Comparison of ENCODE assay signal across 8 cellular contexts in genomic region chr18:50281972-50282520, GRCh38. TPM values are rescaled to one million over a fixed set of nuclear protein-coding genes. Genes with fewer than 3 reads are reported as not detected.
A peak's percentile ranks its signal among the peaks of the same experiment; 100 is the strongest.
DNase-seq lines count a peak whose midpoint lies in the region; ATAC-seq and TF ChIP-seq lines count a peak whose summit lies in the region.

No MANE protein-coding gene starts in this region.

- peak overlapping the region; percentile 76 to 89 for H3K27ac ChIP-seq in lung (ENCODE audit: low read depth in 1 of 2, low read length in 1 of 2)
- peak overlapping the region; percentile 94 for H3K27ac ChIP-seq in upper lobe of right lung

- H3K9me3 ChIP-seq in lung (ENCODE audit: control insufficient read depth in 2 of 2, insufficient read depth in 1 of 2, low read length in 1 of 2) (no peaks in the 10 kb centered on the region), upper lobe of right lung (no peaks in the 10 kb centered on the region)

- BruUV-seq in MCF 10A (replicated peaks; lab: Mats Ljungman, UMichigan), result no TSS peak

- H3K4me1 ChIP-seq in lung (ENCODE audit: control insufficient read depth in 2 of 2, insufficient read depth in 2 of 2, low read length in 2 of 2) (peaks cover 5 to 22% of the 10 kb centered on the region in 2 donors), upper lobe of right lung (peaks cover 26% of the 10 kb centered on the region)

- H3K4me3 ChIP-seq in lung (peak overlapping the region; percentile 43), upper lobe of right lung (peak overlapping the region; percentile 96)

- no peaks in the 10 kb centered on the region for H3K27me3 Mint-ChIP-seq in activated naive CD4-positive, alpha-beta T cell treated with anti-CD3 and anti-CD28 coated beads for 36 hours (ENCODE audit: low read depth)
- no peaks in the 10 kb centered on the region for H3K27me3 Mint-ChIP-seq in MCF 10A (ENCODE audit: insufficient read depth, unreplicated experiment)

- H3K4me1 Mint-ChIP-seq in activated naive CD4-positive, alpha-beta T cell treated with anti-CD3 and anti-CD28 coated beads for 36 hours (ENCODE audit: low read depth), result peaks cover 42% of the 10 kb centered on the region
- H3K4me1 Mint-ChIP-seq in MCF 10A (ENCODE audit: insufficient read depth, unreplicated experiment), result peaks cover 60% of the 10 kb centered on the region

- 38 to 47% methylated on average over 29 to 35 of the region's 35 CpGs for WGBS in lung, 2 donors

- CTCF ChIA-PET in activated naive CD4-positive, alpha-beta T cell treated with anti-CD3 and anti-CD28 coated beads for 36 hours (lab: Charles Lee), result interaction anchor here (1.3 to 1.5 kb wide), 5 partner anchors 11 to 75 kb away, joined by 4 to 9 read pairs (median 5); partner anchors contain the start of gene CFAP53
- CTCF ChIA-PET in MCF 10A (lab: Yijun Ruan, JAX), result interaction anchor here (0.6 to 2.2 kb wide), 6 partner anchors 8 to 1338 kb away, joined by 3 to 15 read pairs (median 4); no protein-coding TSS in a partner anchor

- POLR2A ChIA-PET in MCF 10A (lab: Yijun Ruan, JAX), result interaction anchor here (0.7 to 2.0 kb wide), 18 partner anchors 9 to 1998 kb away, joined by 3 to 30 read pairs (median 4); partner anchors contain the start of genes C18orf32 and SKA1

- H3K36me3 ChIP-seq in lung (ENCODE audit: control insufficient read depth in 2 of 2, insufficient read depth in 2 of 2, low read length in 2 of 2) (peaks cover 7 to 38% of the 10 kb centered on the region in 2 donors), upper lobe of right lung (peaks cover 44% of the 10 kb centered on the region)

- no peak for DNase-seq in activated naive CD4-positive, alpha-beta T cell treated with anti-CD3 and anti-CD28 coated beads for 36 hours
- no peak for DNase-seq in activated naive CD4-positive, alpha-beta T cell treated with anti-CD3 and anti-CD28 coated beads, Interleukin-2, amount 50 U/mL, for 16 hours
- no peak for DNase-seq in MCF 10A (ENCODE audit: unreplicated experiment)
- DNase-seq in lung (ENCODE audit: low spot score), result no peak
- DNase-seq in upper lobe of right lung, result no peak
- DNase-seq in HuH-7.5 (ENCODE audit: low spot score), result no peak
- DNase-seq in DMS153 treated with DMSO at 0.1 percent for 48 hours (lab: John Stamatoyannopoulos, UW; ENCODE audit: unreplicated experiment), result no peak
- DNase-seq in NCI-H524 treated with DMSO at 0.1 percent for 48 hours (lab: John Stamatoyannopoulos, UW), result no peak

- peak overlapping the region; percentile 97 for H3K4me3 Mint-ChIP-seq in activated naive CD4-positive, alpha-beta T cell treated with anti-CD3 and anti-CD28 coated beads for 36 hours
- peak overlapping the region; percentile 96 for H3K4me3 Mint-ChIP-seq in MCF 10A (ENCODE audit: unreplicated experiment)

- peaks cover 49% of the 10 kb centered on the region for H3K36me3 Mint-ChIP-seq in activated naive CD4-positive, alpha-beta T cell treated with anti-CD3 and anti-CD28 coated beads for 36 hours (ENCODE audit: low read depth)
- H3K36me3 Mint-ChIP-seq in MCF 10A (ENCODE audit: insufficient read depth, unreplicated experiment), result peaks cover 64% of the 10 kb centered on the region

- no peaks in the 10 kb centered on the region for H3K9me3 Mint-ChIP-seq in activated naive CD4-positive, alpha-beta T cell treated with anti-CD3 and anti-CD28 coated beads for 36 hours
- no peaks in the 10 kb centered on the region for H3K9me3 Mint-ChIP-seq in MCF 10A (ENCODE audit: unreplicated experiment)

- TF ChIP-seq CTCF in MCF 10A (IDR thresholded peaks at IDR 0.05; ENCODE audit: unreplicated experiment) (no peak), lung (IDR thresholded peaks at IDR 0.05; ENCODE audit: control extremely low read depth, extremely low read depth) (no peak), upper lobe of right lung (IDR thresholded peaks at IDR 0.05) (no peak)

- H3K27me3 ChIP-seq in lung (ENCODE audit: control insufficient read depth, insufficient read depth) (no peaks in the 10 kb centered on the region), upper lobe of right lung (no peaks in the 10 kb centered on the region)

- ATAC-seq in lung (ENCODE audit: insufficient read depth, low FRiP score), result no peak
- no peak for ATAC-seq in upper lobe of right lung

- intact Hi-C loops in activated naive CD4-positive, alpha-beta T cell treated with anti-CD3 and anti-CD28 coated beads for 36 hours (cut with micrococcal nuclease), result loop anchor here (1.0 to 10.0 kb wide), 5 partner anchors 16 to 1347 kb away; partner anchors contain the start of genes CFAP53 and MEX3C
- intact Hi-C loops in MCF 10A (cut with micrococcal nuclease), result loop anchor here (2.0 kb wide), 1 partner anchor 63 kb away; no protein-coding TSS in a partner anchor
- intact Hi-C loops in upper lobe of right lung (cut with DNase I), result no loop called here

- H3K27ac Mint-ChIP-seq in activated naive CD4-positive, alpha-beta T cell treated with anti-CD3 and anti-CD28 coated beads for 36 hours, result peak overlapping the region; percentile 84
- H3K27ac Mint-ChIP-seq in MCF 10A (ENCODE audit: low read depth, unreplicated experiment), result peak overlapping the region; percentile 97

RNA-seq across cellular contexts. Expression of gene MBD1, which starts 0.7 kb away (rescaled TPM):
- total RNA-seq in activated naive CD4-positive, alpha-beta T cell treated with anti-CD3 and anti-CD28 coated beads for 36 hours, result 10 to 100 TPM; 66.4 to 69.0 TPM
- total RNA-seq in MCF 10A (2022), result 203 and 227 TPM in 2 replicates
- total RNA-seq in lung, result 10 to 100 TPM; 69.9 to 81.5 TPM
- 10 to 100 TPM; 24.0 to 48.3 TPM for polyA plus RNA-seq in lung
- total RNA-seq in upper lobe of right lung, result 56.3 TPM

RNA-seq across cellular contexts. Expression of gene CXXC1, which starts 5.4 kb away (rescaled TPM):
- 10 to 100 TPM; 71.5 to 75.3 TPM for total RNA-seq in activated naive CD4-positive, alpha-beta T cell treated with anti-CD3 and anti-CD28 coated beads for 36 hours
- 65.1 and 85.4 TPM in 2 replicates for total RNA-seq in MCF 10A (2022)
- total RNA-seq in lung, result 10 to 100 TPM; 39.2 to 77.5 TPM
- polyA plus RNA-seq in lung, result 10 to 100 TPM; 66.5 to 74.4 TPM
- total RNA-seq in upper lobe of right lung, result 75.9 TPM

RNA-seq across cellular contexts. Expression of gene CFAP53, which starts 15.8 kb away (rescaled TPM):
- total RNA-seq in activated naive CD4-positive, alpha-beta T cell treated with anti-CD3 and anti-CD28 coated beads for 36 hours, result under 1 TPM; 0.40 to 0.43 TPM
- total RNA-seq in MCF 10A (2022) (2.2 and 5.0 TPM in 2 replicates), lung (1 to 10 TPM; 5.3 to 7.1 TPM), upper lobe of right lung (not detected)
- polyA plus RNA-seq in lung, result 1 to 10 TPM; 5.0 to 5.8 TPM
